ENCODE assay signal across 7 cellular contexts in the genomic region with DNA sequence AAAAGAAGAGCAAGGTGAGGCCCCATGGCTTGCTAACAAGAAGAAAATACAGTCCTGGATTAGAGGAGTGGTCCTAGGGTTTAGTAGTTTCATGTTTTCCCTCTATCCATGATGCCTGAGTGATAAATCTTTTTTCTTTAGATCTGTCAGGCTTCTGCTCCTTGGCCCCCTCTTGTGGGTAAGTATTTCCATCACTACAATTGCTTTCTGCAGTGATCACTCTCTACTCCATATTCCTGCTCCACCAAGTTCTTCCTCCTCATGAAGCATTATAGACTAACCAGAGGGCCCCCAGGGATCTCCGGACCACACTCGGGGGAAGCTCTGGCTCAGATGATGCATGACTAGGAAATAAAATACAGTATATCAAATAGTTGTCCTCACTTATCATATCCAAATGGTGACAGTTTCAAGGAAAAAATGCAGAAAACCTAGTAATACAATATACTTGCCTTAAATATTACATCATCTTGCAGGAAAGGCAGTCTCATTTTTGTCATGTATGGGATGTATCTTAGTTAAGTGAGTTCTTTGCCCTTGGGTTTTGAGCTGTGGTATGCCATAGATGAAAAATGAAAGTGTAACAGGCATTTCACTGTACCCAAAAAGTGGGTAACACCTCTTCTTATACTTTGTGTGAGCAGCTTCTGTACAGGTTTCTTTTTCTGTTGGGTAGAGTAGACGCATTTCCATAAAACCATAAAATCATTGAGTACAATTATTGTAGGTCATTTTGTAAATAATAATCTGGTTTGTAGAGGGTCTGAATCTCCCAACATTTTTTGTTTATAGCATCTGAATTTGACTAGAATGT.
DNase-seq lines count a peak whose midpoint lies in the region; ATAC-seq and TF ChIP-seq lines count a peak whose summit lies in the region.

No MANE protein-coding gene starts in this region.

- H3K36me3 Mint-ChIP-seq in chondrocyte (ENCODE audit: low read depth), result no peaks in the 10 kb centered on the region

- H4K20me1 ChIP-seq in osteoblast (ENCODE audit: insufficient read depth, low read length), result no peaks in the 10 kb centered on the region

- H2AFZ ChIP-seq in osteoblast (ENCODE audit: low read length), result no peak overlapping the region

- H3K4me3 ChIP-seq in GM12865 (ENCODE audit: low read depth, low read length), result no peak overlapping the region
- H3K4me3 ChIP-seq in osteoblast (ENCODE audit: insufficient read depth, low read length), result no peak overlapping the region

- H3K4me1 Mint-ChIP-seq in chondrocyte (ENCODE audit: low read depth), result no peaks in the 10 kb centered on the region

- H3K79me2 ChIP-seq in osteoblast (ENCODE audit: insufficient read depth, low read length), result no peaks in the 10 kb centered on the region

- no peaks in the 10 kb centered on the region for H3K27me3 Mint-ChIP-seq in chondrocyte (ENCODE audit: low read depth)

- H3K27me3 ChIP-seq in osteoblast (ENCODE audit: insufficient read depth, low read length), result no peaks in the 10 kb centered on the region

- no peak overlapping the region for H3K27ac ChIP-seq in osteoblast (ENCODE audit: low read depth, low read length)

- no peaks in the 10 kb centered on the region for H3K4me1 ChIP-seq in osteoblast (ENCODE audit: insufficient read depth, low read length)

- no peaks in the 10 kb centered on the region for H3K9me3 ChIP-seq in osteoblast (ENCODE audit: low read depth, low read length)

- TF ChIP-seq CTCF in GM12865 (IDR thresholded peaks at IDR 0.05; ENCODE audit: insufficient read depth, low read depth, low read length, missing control alignments), result peak; percentile 29
- peak; percentile 81 for TF ChIP-seq CTCF in chondrocyte (IDR thresholded peaks at IDR 0.05)
- peak; percentile 64 for TF ChIP-seq CTCF in osteoblast (IDR thresholded peaks at IDR 0.05; ENCODE audit: extremely low read depth, low read depth, low read length)

- H3K9me3 Mint-ChIP-seq in chondrocyte (ENCODE audit: low read depth), result no peaks in the 10 kb centered on the region

- no peak overlapping the region for H3K27ac Mint-ChIP-seq in chondrocyte (ENCODE audit: unreplicated experiment)

- H3K4me2 ChIP-seq in osteoblast (ENCODE audit: insufficient read depth, low read length), result no peak overlapping the region

- no peaks in the 10 kb centered on the region for H3K36me3 ChIP-seq in osteoblast (ENCODE audit: insufficient read depth, low read length)

- no peak for ATAC-seq in HG03460 (IDR thresholded peaks at IDR 0.05; ENCODE audit: unreplicated experiment)

- H3K4me3 Mint-ChIP-seq in chondrocyte (ENCODE audit: unreplicated experiment), result no peak overlapping the region

- DNase-seq in GM12865 (ENCODE audit: low read depth), result peak; percentile 8
- DNase-seq in LoVo (ENCODE audit: low spot score), result peak; percentile 6
- no peak for DNase-seq in chondrocyte (ENCODE audit: low spot score)
- no peak for DNase-seq in osteoblast (ENCODE audit: insufficient read length, low spot score, missing footprints)
- no peak for DNase-seq in retina
- DNase-seq in NCI-H510A (lab: John Stamatoyannopoulos, UW), result no peak

Comparison
In these comparisons a context has a peak if more than half of its experiments do, and no peak if none do; other contexts are left out.
1. DNase-seq: peak in GM12865 (single experiment) and LoVo (single experiment); none in chondrocyte (single experiment), osteoblast (single experiment), retina (single experiment) and NCI-H510A (single experiment).
2. CTCF ChIP-seq: peak in every context shown above with its lines; median percentile 81 in chondrocyte; 64 in osteoblast; 29 in GM12865.